In the genomic region with DNA sequence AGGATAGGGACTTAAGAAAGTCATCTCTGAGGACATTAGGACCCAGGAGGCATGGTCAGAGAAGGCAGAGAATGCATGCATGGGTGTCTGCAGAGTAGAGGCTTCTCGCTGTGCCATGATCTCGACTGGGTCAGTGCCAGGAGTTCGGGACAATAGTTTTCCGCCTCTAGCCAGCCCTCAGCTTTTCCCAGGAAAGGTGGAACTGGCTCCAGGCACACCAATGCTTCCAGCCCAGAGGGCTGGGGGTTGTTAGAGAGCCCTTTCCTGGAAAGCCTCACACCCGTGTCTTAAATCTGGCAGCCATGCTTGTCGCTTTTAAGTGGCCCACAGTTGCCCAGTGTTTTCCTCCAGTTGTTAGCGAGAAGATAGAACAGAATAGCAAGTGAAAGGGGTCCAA, we compare ENCODE assay signal across 9 cellular contexts.
DNase-seq lines count a peak whose midpoint lies in the region; ATAC-seq, FAIRE-seq and TF ChIP-seq lines count a peak whose summit lies in the region.
"Had no signal": no experiment of that assay in that cellular context is flagged by ENCODE, and none has a peak within 500 bp of the region (broad histone marks: within the 10 kb centered on the region; RNA-seq: fewer than 3 reads in every experiment).

No MANE protein-coding gene starts in this region.

- FAIRE-seq in GM19239 (lab: Jason Lieb, UNC): no peak
- FAIRE-seq: bronchial epithelial cell had no signal

- peak overlapping the region; percentile 90 for H3K4me3 Mint-ChIP-seq in activated T-cell treated with anti-CD3 and anti-CD28 coated beads, Interleukin-2, amount 50 U/mL, for 4 hours
- peak overlapping the region; percentile 90 for H3K4me3 Mint-ChIP-seq in activated naive CD8-positive, alpha-beta T cell treated with anti-CD3 and anti-CD28 coated beads for 36 hours
- H3K4me3 Mint-ChIP-seq in naive B cell: peak overlapping the region; percentile 88 to 99 (median 96)

- H3K27me3 Mint-ChIP-seq in activated T-cell treated with anti-CD3 and anti-CD28 coated beads, Interleukin-2, amount 50 U/mL, for 4 hours (ENCODE audit: low read depth): no peaks in the 10 kb centered on the region
- no peaks in the 10 kb centered on the region for H3K27me3 Mint-ChIP-seq in activated naive CD8-positive, alpha-beta T cell treated with anti-CD3 and anti-CD28 coated beads for 36 hours
- no peaks in the 10 kb centered on the region for H3K27me3 Mint-ChIP-seq in naive B cell

- no peaks in the 10 kb centered on the region for H3K27me3 ChIP-seq in WERI-Rb-1 (ENCODE audit: insufficient read depth, low read depth, severe bottlenecking)

- H3K36me3 ChIP-seq in WERI-Rb-1: no peaks in the 10 kb centered on the region

- DNase-seq in activated T-cell treated with anti-CD3 and anti-CD28 coated beads, Interleukin-2, amount 50 U/mL, for 4 hours: no peak
- DNase-seq in activated T-cell treated with anti-CD3 and anti-CD28 coated beads, Interleukin-2, amount 50 U/mL, for 48 hours: no peak
- peak; percentile 42 for DNase-seq in NCI-H1694 (lab: John Stamatoyannopoulos, UW)
- no peak for DNase-seq in activated naive CD8-positive, alpha-beta T cell treated with anti-CD3 and anti-CD28 coated beads for 36 hours
- no peak for DNase-seq in naive B cell
- no peak for DNase-seq in WERI-Rb-1
- DNase-seq in GM19239 (ENCODE audit: insufficient read length, low spot score): no peak

- peaks cover 47% of the 10 kb centered on the region for H3K9me3 ChIP-seq in WERI-Rb-1 (ENCODE audit: severe bottlenecking)

- peaks cover 3% of the 10 kb centered on the region for H3K9me3 Mint-ChIP-seq in activated T-cell treated with anti-CD3 and anti-CD28 coated beads, Interleukin-2, amount 50 U/mL, for 4 hours
- peaks cover 11% of the 10 kb centered on the region for H3K9me3 Mint-ChIP-seq in activated naive CD8-positive, alpha-beta T cell treated with anti-CD3 and anti-CD28 coated beads for 36 hours
- no peaks in the 10 kb centered on the region for H3K9me3 Mint-ChIP-seq in naive B cell

- H3K27ac ChIP-seq in WERI-Rb-1: no peak overlapping the region

- H3K36me3 Mint-ChIP-seq in activated T-cell treated with anti-CD3 and anti-CD28 coated beads, Interleukin-2, amount 50 U/mL, for 4 hours (ENCODE audit: insufficient read depth): peaks cover 9% of the 10 kb centered on the region
- H3K36me3 Mint-ChIP-seq in activated naive CD8-positive, alpha-beta T cell treated with anti-CD3 and anti-CD28 coated beads for 36 hours: peaks cover 30% of the 10 kb centered on the region
- no peaks in the 10 kb centered on the region for H3K36me3 Mint-ChIP-seq in naive B cell

- peak overlapping the region; percentile 95 for H3K27ac Mint-ChIP-seq in activated naive CD8-positive, alpha-beta T cell treated with anti-CD3 and anti-CD28 coated beads for 36 hours
- peak overlapping the region; percentile 92 to 98 (median 96) for H3K27ac Mint-ChIP-seq in naive B cell

- no peak overlapping the region for H3K4me3 ChIP-seq in WERI-Rb-1 (ENCODE audit: low read depth, low read length)

- no peak for TF ChIP-seq CTCF in WERI-Rb-1 (IDR thresholded peaks at IDR 0.05; ENCODE audit: low read depth, low read length)

- H3K4me1 Mint-ChIP-seq in activated T-cell treated with anti-CD3 and anti-CD28 coated beads, Interleukin-2, amount 50 U/mL, for 4 hours (ENCODE audit: low read depth): peaks cover 63% of the 10 kb centered on the region
- peaks cover 48% of the 10 kb centered on the region for H3K4me1 Mint-ChIP-seq in activated naive CD8-positive, alpha-beta T cell treated with anti-CD3 and anti-CD28 coated beads for 36 hours
- H3K4me1 Mint-ChIP-seq in naive B cell: peaks cover 34 to 60% (median 58%) of the 10 kb centered on the region in 3 donors

- peak; percentile 59 for ATAC-seq in activated T-cell treated with anti-CD3 and anti-CD28 coated beads, Interleukin-2, amount 50 U/mL, for 4 hours
- peak; percentile 33 for ATAC-seq in HG02642 (IDR thresholded peaks at IDR 0.05; ENCODE audit: poor library complexity, unreplicated experiment)
- ATAC-seq in naive B cell (ENCODE audit: low read depth in 2 of 2): peak; percentile 29 to 33
